Comparison of ENCODE assay signal across 8 cellular contexts in genomic region chr1:159071970-159072582, GRCh38. TPM values are rescaled to one million over a fixed set of nuclear protein-coding genes. Genes with fewer than 3 reads are reported as not detected.
DNase-seq lines count a peak whose midpoint lies in the region; ATAC-seq, FAIRE-seq and TF ChIP-seq lines count a peak whose summit lies in the region.

No MANE protein-coding gene starts in this region.

- no peak for ATAC-seq in GM21528 (IDR thresholded peaks at IDR 0.05; ENCODE audit: low FRiP score, unreplicated experiment)
- no peak for ATAC-seq in HG03565 (IDR thresholded peaks at IDR 0.05; ENCODE audit: unreplicated experiment)

- peaks cover 0 to 5% (median 0%) of the 10 kb centered on the region in 45 donors for H3K27me3 ChIP-seq in dorsolateral prefrontal cortex

- DNase-seq in DMS53 treated with DMSO at 0.1 percent for 48 hours (lab: John Stamatoyannopoulos, UW; ENCODE audit: unreplicated experiment) (peak; percentile 68), Kasumi-1 (lab: John Stamatoyannopoulos, UW) (peak; percentile 76 to 86), RCC 7860 (ENCODE audit: low spot score) (peak; percentile 49), dorsolateral prefrontal cortex (no peak), medulla oblongata (ENCODE audit: extremely low spot score) (peak; percentile 82), lower leg skin (ENCODE audit: low spot score in 2 of 2) (no peak)

- no peak for TF ChIP-seq POLR2A in lower leg skin (IDR thresholded peaks at IDR 0.05)

- H3K27ac ChIP-seq in dorsolateral prefrontal cortex: no peak overlapping the region

- H3K4me3 ChIP-seq in dorsolateral prefrontal cortex: no peak overlapping the region
- no peak overlapping the region for H3K4me3 ChIP-seq in lower leg skin (ENCODE audit: low read depth, poor library complexity, severe bottlenecking)

- TF ChIP-seq CTCF in dorsolateral prefrontal cortex (IDR thresholded peaks at IDR 0.05 in 54 of 56, conservative IDR thresholded peaks at IDR 0.05 in 2 of 56; ENCODE audit: low read depth in 1 of 56, partially characterized antibody in 56 of 56): peak; percentile 43 to 92 (median 82)
- TF ChIP-seq CTCF in lower leg skin (IDR thresholded peaks at IDR 0.05): no peak

- intact Hi-C loops in dorsolateral prefrontal cortex (cut with DNase I) (loop anchor here (5.0 to 10.0 kb wide), 5 partner anchors 70 to 1107 kb away; a partner anchor contains a TSS), lower leg skin (cut with DNase I; ENCODE audit: low total_unique reads) (loop anchor here (10.0 kb wide), 1 partner anchor 867 kb away; no protein-coding TSS in a partner anchor)

- FAIRE-seq in RCC 7860 (lab: Jason Lieb, UNC): peak; percentile 84

RNA-seq across cellular contexts. Expression of gene AIM2, which starts 4.5 kb away (rescaled TPM):
- 1 to 10 TPM in 30 of 120 experiments, under 1 TPM in 37, not detected in 53; 0.32 to 3.6 (median 0.90) TPM for total RNA-seq in dorsolateral prefrontal cortex
- total RNA-seq in lower leg skin: 1 to 10 TPM in 1 of 4 donors, under 1 TPM in 1, not detected in 2; 0.16 to 3.5 TPM

Comparison
In these comparisons a context has a peak if more than half of its experiments do, and no peak if none do; other contexts are left out.
1. DNase-seq: peak in DMS53 treated with DMSO at 0.1 percent for 48 hours (single experiment), Kasumi-1 (2 of 2), RCC 7860 (single experiment) and medulla oblongata (single experiment); none in dorsolateral prefrontal cortex (0 of 10) and lower leg skin (0 of 2).
2. CTCF ChIP-seq: peak in dorsolateral prefrontal cortex (56 of 56); none in lower leg skin (0 of 3).